Comparison of ENCODE assay signal across 13 cellular contexts in genomic region chr12:82870825-82871377, GRCh38.
DNase-seq lines count a peak whose midpoint lies in the region; ATAC-seq and TF ChIP-seq lines count a peak whose summit lies in the region.
"Had no signal": no experiment of that assay in that cellular context is flagged by ENCODE, and none has a peak within 500 bp of the region (broad histone marks: within the 10 kb centered on the region; RNA-seq: fewer than 3 reads in every experiment).

No MANE protein-coding gene starts in this region.

- H3K9ac ChIP-seq in MM.1S (ENCODE audit: low read length) (no peak overlapping the region), endodermal cell (ENCODE audit: extremely low read depth, low read length, poor library complexity, severe bottlenecking) (no peak overlapping the region)

- TF ChIP-seq CTCF in MM.1S (IDR thresholded peaks at IDR 0.05; ENCODE audit: low read length) (no peak), endodermal cell (conservative IDR thresholded peaks at IDR 0.05) (no peak)

- H3K27ac Mint-ChIP-seq in endodermal cell = no peak overlapping the region
- no peak overlapping the region for H3K27ac Mint-ChIP-seq in stimulated activated naive CD8-positive, alpha-beta T cell treated with anti-CD3 and anti-CD28 coated beads, Interleukin-15, amount 100 ng/mL, for 72 hours
- H3K27ac Mint-ChIP-seq: naive thymus-derived CD8-positive, alpha-beta T cell had no signal

- H3K27me3 ChIP-seq in MM.1S (replicated peaks; ENCODE audit: insufficient read depth, low read length) = no peaks in the 10 kb centered on the region
- no peaks in the 10 kb centered on the region for H3K27me3 ChIP-seq in endodermal cell (ENCODE audit: control insufficient read depth, insufficient read depth, low read length, poor library complexity, severe bottlenecking)

- peaks cover 13% of the 10 kb centered on the region; the same call in 1 of the 2 replicates for H3K4me1 ChIP-seq in MM.1S (ENCODE audit: low read length)
- peaks cover 4% of the 10 kb centered on the region for H3K4me1 ChIP-seq in endodermal cell (ENCODE audit: control insufficient read depth, insufficient read depth, low read length)

- DNase-seq in MM.1S (peak; percentile 9), putamen (ENCODE audit: low spot score) (peak; percentile 37), endodermal cell (no peak)
- DNase-seq in stimulated activated CD4-positive, alpha-beta T cell treated with anti-CD3 and anti-CD28 coated beads, Interleukin-4, amount 100 ng/mL, for 1 hour = no peak
- no peak for DNase-seq in stimulated activated naive CD8-positive, alpha-beta T cell treated with anti-CD3 and anti-CD28 coated beads, Interleukin-15, amount 100 ng/mL, for 72 hours
- DNase-seq: activated T-cell treated with anti-CD3 and anti-CD28 coated beads, Interleukin-2, amount 50 U/mL, for 1 hour; amniotic stem cell; effector CD8-positive, alpha-beta T cell; foreskin melanocyte; naive thymus-derived CD8-positive, alpha-beta T cell had no signal

- H3F3A ChIP-seq in MM.1S (ENCODE audit: insufficient read depth, low read length) = no peaks in the 10 kb centered on the region

- H3K36me3 Mint-ChIP-seq in endodermal cell (ENCODE audit: low read depth) = peaks cover 2% of the 10 kb centered on the region
- H3K36me3 Mint-ChIP-seq: naive thymus-derived CD8-positive, alpha-beta T cell had no signal

- H3K27ac ChIP-seq in MM.1S (ENCODE audit: low read length) (peak overlapping the region; percentile 29; the same call in 1 of the 2 replicates), endodermal cell (ENCODE audit: low read depth, low read length) (no peak overlapping the region)

- H4K20me1 ChIP-seq in MM.1S (ENCODE audit: insufficient read depth, low read length) = no peaks in the 10 kb centered on the region

- H3K4me3 Mint-ChIP-seq in endodermal cell = no peak overlapping the region
- H3K4me3 Mint-ChIP-seq in stimulated activated naive CD8-positive, alpha-beta T cell treated with anti-CD3 and anti-CD28 coated beads, Interleukin-15, amount 100 ng/mL, for 72 hours = no peak overlapping the region
- H3K4me3 Mint-ChIP-seq: naive thymus-derived CD8-positive, alpha-beta T cell had no signal

- H3K9me2 ChIP-seq in MM.1S (replicated peaks; ENCODE audit: insufficient read depth, low read length) = no peaks in the 10 kb centered on the region

- peaks cover 31% of the 10 kb centered on the region for H3K4me1 Mint-ChIP-seq in endodermal cell
- no peaks in the 10 kb centered on the region for H3K4me1 Mint-ChIP-seq in stimulated activated naive CD8-positive, alpha-beta T cell treated with anti-CD3 and anti-CD28 coated beads, Interleukin-15, amount 100 ng/mL, for 72 hours

- no peak overlapping the region for H2AFZ ChIP-seq in MM.1S (ENCODE audit: low read length)

- H3K4me2 ChIP-seq in MM.1S (ENCODE audit: low read depth, low read length) = peak overlapping the region; percentile 55; the same call in 1 of the 2 replicates

- no peaks in the 10 kb centered on the region for H3K27me3 Mint-ChIP-seq in endodermal cell (ENCODE audit: insufficient read depth)
- no peaks in the 10 kb centered on the region for H3K27me3 Mint-ChIP-seq in stimulated activated naive CD8-positive, alpha-beta T cell treated with anti-CD3 and anti-CD28 coated beads, Interleukin-15, amount 100 ng/mL, for 72 hours
- H3K27me3 Mint-ChIP-seq: naive thymus-derived CD8-positive, alpha-beta T cell had no signal

- H3K4me3 ChIP-seq in MM.1S (ENCODE audit: low read length) = no peak overlapping the region
- H3K4me3 ChIP-seq in endodermal cell (ENCODE audit: low read length) = no peak overlapping the region

- H3K79me2 ChIP-seq in MM.1S (ENCODE audit: low read length) = no peaks in the 10 kb centered on the region

- ATAC-seq in GM19025 (IDR thresholded peaks at IDR 0.05; ENCODE audit: low read depth, unreplicated experiment) (peak; percentile 81), HG02571 (IDR thresholded peaks at IDR 0.05; ENCODE audit: unreplicated experiment) (peak; percentile 85)
- ATAC-seq in stimulated activated naive CD8-positive, alpha-beta T cell treated with anti-CD3 and anti-CD28 coated beads, Interleukin-15, amount 100 ng/mL, for 72 hours = no peak
- ATAC-seq: naive thymus-derived CD8-positive, alpha-beta T cell; Right ventricle myocardium inferior had no signal

- no peaks in the 10 kb centered on the region for H3K9me3 Mint-ChIP-seq in endodermal cell
- H3K9me3 Mint-ChIP-seq in stimulated activated naive CD8-positive, alpha-beta T cell treated with anti-CD3 and anti-CD28 coated beads, Interleukin-15, amount 100 ng/mL, for 72 hours = no peaks in the 10 kb centered on the region

- H3K9me3 ChIP-seq in MM.1S (replicated peaks; ENCODE audit: insufficient read depth, low read length) (no peaks in the 10 kb centered on the region), endodermal cell (ENCODE audit: control insufficient read depth, low read length) (no peaks in the 10 kb centered on the region)

- H3K36me3 ChIP-seq in MM.1S (replicated peaks; ENCODE audit: insufficient read depth, low read length) (no peaks in the 10 kb centered on the region), endodermal cell (ENCODE audit: control insufficient read depth, insufficient read depth, low read length) (no peaks in the 10 kb centered on the region)

Comparison
In these comparisons a context has a peak if more than half of its experiments do, and no peak if none do; other contexts are left out.
1. DNase-seq: peak in MM.1S (single experiment) and putamen (single experiment); none in endodermal cell (single experiment), stimulated activated CD4-positive, alpha-beta T cell treated with anti-CD3 and anti-CD28 coated beads, Interleukin-4, amount 100 ng/mL, for 1 hour (single experiment) and stimulated activated naive CD8-positive, alpha-beta T cell treated with anti-CD3 and anti-CD28 coated beads, Interleukin-15, amount 100 ng/mL, for 72 hours (0 of 2).